Comparison of ENCODE assay signal across 8 cellular contexts in genomic region chr9:86099695-86100364, GRCh38. TPM values are rescaled to one million over a fixed set of nuclear protein-coding genes. Genes with fewer than 3 reads are reported as not detected.
DNase-seq lines count a peak whose midpoint lies in the region; ATAC-seq, FAIRE-seq and TF ChIP-seq lines count a peak whose summit lies in the region.

No MANE protein-coding gene starts in this region.

- BruUV-seq in PC-3 (replicated peaks; lab: Mats Ljungman, UMichigan) (TSS peak; percentile 39), mammary epithelial cell (replicated peaks; lab: Mats Ljungman, UMichigan) (no TSS peak)

- peak; percentile 33 for ATAC-seq in GM21447 (IDR thresholded peaks at IDR 0.05; ENCODE audit: unreplicated experiment)
- peak; percentile 62 for ATAC-seq in PC-3

- dilution Hi-C loops in mammary epithelial cell (cut with HindIII; ENCODE audit: low sequenced_read_pairs) = no loop called here

- CTCF ChIA-PET in PC-3 (lab: Charles Lee) = interaction anchor here (0.6 kb wide), 1 partner anchor 102 kb away, joined by 3 read pairs; no protein-coding TSS in a partner anchor
- CTCF ChIA-PET in mammary epithelial cell (lab: Charles Lee; ENCODE audit: low non-redundant PET) = interaction anchor here (0.7 kb wide), 2 partner anchors 356 to 496 kb away, joined by 3 read pairs; no protein-coding TSS in a partner anchor

- H4K20me1 ChIP-seq in PC-3 (ENCODE audit: low read length) (no peaks in the 10 kb centered on the region), mammary epithelial cell (ENCODE audit: insufficient read depth, low read length) (no peaks in the 10 kb centered on the region)

- in situ Hi-C loops in mammary epithelial cell (cut with MboI; ENCODE audit: low sequenced_read_pairs in 2 of 2) = no loop called here

- H3K4me1 ChIP-seq in PC-3 (ENCODE audit: insufficient read depth, low read length) (peaks cover 16% of the 10 kb centered on the region), mammary epithelial cell (ENCODE audit: insufficient read depth, low read length) (peaks cover 12% of the 10 kb centered on the region), kidney (ENCODE audit: control insufficient read depth in 1 of 2, insufficient read depth in 1 of 2, low read depth in 1 of 2, low read length in 2 of 2) (no peaks in the 10 kb centered on the region)

- TF ChIP-seq CTCF in AG10803 (conservative IDR thresholded peaks at IDR 0.05; ENCODE audit: low read length) (no peak; the same call in 1 of the 2 replicates), PC-3 (conservative IDR thresholded peaks at IDR 0.05; ENCODE audit: low read depth, low read length) (0 out of 2 replicates have a peak, but pooled peaks have one; percentile 16), mammary epithelial cell (conservative IDR thresholded peaks at IDR 0.05 in 1 of 2, IDR thresholded peaks at IDR 0.05 in 1 of 2; ENCODE audit: extremely low read depth in 1 of 2, insufficient read depth in 1 of 2, low read depth in 1 of 2, low read length in 2 of 2) (no peak), kidney (IDR thresholded peaks at IDR 0.05; ENCODE audit: borderline replicate concordance, extremely low read depth, insufficient read depth) (peak; percentile 4)

- H3K9me2 ChIP-seq in PC-3 (replicated peaks; ENCODE audit: low read length) = no peaks in the 10 kb centered on the region

- no peaks in the 10 kb centered on the region for H3K27me3 ChIP-seq in PC-3 (ENCODE audit: low read length)
- no peaks in the 10 kb centered on the region for H3K27me3 ChIP-seq in mammary epithelial cell (ENCODE audit: insufficient read depth, low read length)

- peak; percentile 56 for DNase-seq in AG10803 (ENCODE audit: low read depth)
- peak; percentile 56 for DNase-seq in PC-3
- peak; percentile 14 for DNase-seq in mammary epithelial cell
- no peak for DNase-seq in kidney
- DNase-seq in stimulated activated CD4-positive, alpha-beta T cell treated with anti-CD3 and anti-CD28 coated beads, Interleukin-12 subunit alpha, Interleukin-12 subunit beta, amount 100 ng/mL, for 48 hours (ENCODE audit: low read depth in 2 of 3, low spot score in 1 of 3) = peak in 2 of 3 donors; percentile 8 to 10
- no peak for DNase-seq in Ammon's horn (ENCODE audit: low spot score)
- no peak for DNase-seq in H54 (ENCODE audit: insufficient read length, low spot score)

- H3K9ac ChIP-seq in PC-3 (ENCODE audit: low read length) (peak overlapping the region; percentile 64), mammary epithelial cell (ENCODE audit: insufficient read depth, low read length) (peak overlapping the region; percentile 41), kidney (ENCODE audit: low read length in 2 of 2) (peak overlapping the region in 1 of 2 donors; percentile 58)

- H3K36me3 ChIP-seq in PC-3 (ENCODE audit: low read depth, low read length) (no peaks in the 10 kb centered on the region), mammary epithelial cell (ENCODE audit: insufficient read depth, low read length) (no peaks in the 10 kb centered on the region), kidney (ENCODE audit: control insufficient read depth in 1 of 2, insufficient read depth in 2 of 2, low read length in 2 of 2) (no peaks in the 10 kb centered on the region)

- H3K79me2 ChIP-seq in PC-3 (ENCODE audit: low read length) (peaks cover 41% of the 10 kb centered on the region), mammary epithelial cell (ENCODE audit: insufficient read depth, low read length) (peaks cover 29% of the 10 kb centered on the region)

- H2AFZ ChIP-seq in PC-3 (ENCODE audit: low read length) (peak overlapping the region; percentile 94), mammary epithelial cell (ENCODE audit: low read depth, low read length) (peak overlapping the region; percentile 99)

- H3K27ac ChIP-seq in PC-3 (ENCODE audit: low read length) (peak overlapping the region; percentile 34), mammary epithelial cell (ENCODE audit: insufficient read depth, low read depth, low read length) (peak overlapping the region; percentile 29), kidney (ENCODE audit: low read depth in 2 of 2, low read length in 2 of 2) (peak overlapping the region; percentile 68 to 75)

- FAIRE-seq in kidney (lab: Jason Lieb, UNC) (no peak), H54 (lab: Jason Lieb, UNC) (no peak)

- POLR2A ChIA-PET in PC-3 (lab: Charles Lee; ENCODE audit: unreplicated experiment) = no interaction called here

- H3K4me3 ChIP-seq in AG10803 (ENCODE audit: low read length) = peak overlapping the region; percentile 70
- peak overlapping the region; percentile 71 for H3K4me3 ChIP-seq in PC-3 (ENCODE audit: low read length)
- peak overlapping the region; percentile 56 to 89 (median 84) for H3K4me3 ChIP-seq in mammary epithelial cell (replicated peaks in 1 of 3; ENCODE audit: insufficient read depth in 1 of 3, low read depth in 2 of 3, low read length in 3 of 3)
- H3K4me3 ChIP-seq in kidney (ENCODE audit: low read length in 2 of 2) = peak overlapping the region; percentile 64 to 73

- H3K4me2 ChIP-seq in PC-3 (ENCODE audit: low read length) = peak overlapping the region; percentile 80
- H3K4me2 ChIP-seq in mammary epithelial cell (ENCODE audit: insufficient read depth, low read depth, low read length) = peak overlapping the region; percentile 97

- H3K9me3 ChIP-seq in PC-3 (ENCODE audit: low read length) = no peaks in the 10 kb centered on the region
- H3K9me3 ChIP-seq in mammary epithelial cell (replicated peaks; ENCODE audit: insufficient read depth, low read length) = no peaks in the 10 kb centered on the region
- H3K9me3 ChIP-seq in kidney (ENCODE audit: control insufficient read depth in 1 of 2, low read length in 2 of 2) = no peaks in the 10 kb centered on the region

- no peaks in the 10 kb centered on the region for H3F3A ChIP-seq in PC-3 (ENCODE audit: low read length, unreplicated experiment)

- TF ChIP-seq POLR2A in H54 (IDR thresholded peaks at IDR 0.05; ENCODE audit: low read depth, low read length) = no peak

- intact Hi-C loops in PC-3 (cut with micrococcal nuclease) (loop anchor here (2.0 to 10.0 kb wide), 3 partner anchors 27 to 255 kb away; partner anchors contain the start of gene TUT7), mammary epithelial cell (cut with micrococcal nuclease) (loop anchor here (2.0 to 10.0 kb wide), 3 partner anchors 27 to 102 kb away; no protein-coding TSS in a partner anchor), kidney (cut with DNase I) (no loop called here)

- WGBS in mammary epithelial cell (ENCODE audit: low coverage, missing lambda C conversion rate) = 5% methylated on average over 19 of the region's 47 CpGs

RNA-seq across cellular contexts. Expression of gene GOLM1, which starts 0.5 kb away (rescaled TPM):
- 55.8 and 56.2 TPM in 2 replicates for total RNA-seq in PC-3 (2014; rRNA removed)
- total RNA-seq in mammary epithelial cell = 10 to 100 TPM; 17.7 to 29.5 TPM
- 25.8 TPM for polyA plus RNA-seq in mammary epithelial cell
- 8.8 TPM for polyA minus RNA-seq in mammary epithelial cell
- total RNA-seq in kidney = 133 TPM
- polyA plus RNA-seq in kidney (ENCODE audit: insufficient read depth, low read depth, low replicate concordance) = 88.6 TPM

Comparison
In these comparisons a context has a peak if more than half of its experiments do, and no peak if none do; other contexts are left out.
1. DNase-seq: peak in AG10803 (single experiment), PC-3 (single experiment), mammary epithelial cell (single experiment) and stimulated activated CD4-positive, alpha-beta T cell treated with anti-CD3 and anti-CD28 coated beads, Interleukin-12 subunit alpha, Interleukin-12 subunit beta, amount 100 ng/mL, for 48 hours (2 of 3); none in kidney (single experiment), Ammon's horn (single experiment) and H54 (single experiment).
2. CTCF ChIP-seq: peak in PC-3 (single experiment) and kidney (single experiment); none in AG10803 (single experiment) and mammary epithelial cell (0 of 2).
3. Peak in every context shown above with its lines, with median percentiles within 50 percentile points of each other: H3K4me3 ChIP-seq and H3K27ac ChIP-seq.